Comparison of ENCODE assay signal across 11 cellular contexts in genomic region chr17:41307647-41308046, GRCh38. TPM values are rescaled to one million over a fixed set of nuclear protein-coding genes. Genes with fewer than 3 reads are reported as not detected.
A peak's percentile ranks its signal among the peaks of the same experiment; 100 is the strongest.
DNase-seq lines count a peak whose midpoint lies in the region; ATAC-seq and TF ChIP-seq lines count a peak whose summit lies in the region.
"Had no signal": no experiment of that assay in that cellular context is flagged by ENCODE, and none has a peak within 500 bp of the region (broad histone marks: within the 10 kb centered on the region; RNA-seq: fewer than 3 reads in every experiment).

No MANE protein-coding gene starts in this region.

- peak overlapping the region; percentile 99 for H3K27ac Mint-ChIP-seq in CD4-positive, CD25-positive, alpha-beta regulatory T cell
- H3K27ac Mint-ChIP-seq in naive thymus-derived CD8-positive, alpha-beta T cell: peak overlapping the region; percentile 96 to 100 (median 99)

- no peak for TF ChIP-seq CTCF in PC-9 (conservative IDR thresholded peaks at IDR 0.05)

- no peak for ATAC-seq in CD4-positive, CD25-positive, alpha-beta regulatory T cell (ENCODE audit: low read depth in 2 of 2)
- no peak for ATAC-seq in naive thymus-derived CD8-positive, alpha-beta T cell
- ATAC-seq in HG02885 (IDR thresholded peaks at IDR 0.05; ENCODE audit: poor library complexity, unreplicated experiment): no peak

- peaks cover 9% of the 10 kb centered on the region for H3K36me3 Mint-ChIP-seq in CD4-positive, CD25-positive, alpha-beta regulatory T cell
- peaks cover 0 to 3% (median 3%) of the 10 kb centered on the region in 3 donors for H3K36me3 Mint-ChIP-seq in naive thymus-derived CD8-positive, alpha-beta T cell

- no peak for DNase-seq in CD4-positive, CD25-positive, alpha-beta regulatory T cell
- DNase-seq in HK-2 (ENCODE audit: unreplicated experiment): peak; percentile 41
- DNase-seq in brain pericyte (ENCODE audit: low read depth, low spot score): peak; percentile 49
- DNase-seq in naive thymus-derived CD8-positive, alpha-beta T cell: peak in 2 of 10 donors; percentile 28 to 53
- no peak for DNase-seq in SKM-1 (lab: John Stamatoyannopoulos, UW; ENCODE audit: unreplicated experiment)
- no peak for DNase-seq in PC-9
- DNase-seq in GM19238 (ENCODE audit: insufficient read length, low spot score): no peak
- DNase-seq: NCI-H345 had no signal

- CTCF ChIA-PET in PC-9 (lab: Charles Lee): no interaction called here

- no peaks in the 10 kb centered on the region for H3K27me3 ChIP-seq in CD4-positive, CD25-positive, alpha-beta regulatory T cell (ENCODE audit: control insufficient read depth, insufficient read depth, low read length)
- H3K27me3 ChIP-seq in PC-9 (ENCODE audit: insufficient read depth, low read depth): no peaks in the 10 kb centered on the region

- peak overlapping the region; percentile 49 for H3K4me3 ChIP-seq in CD4-positive, CD25-positive, alpha-beta regulatory T cell (ENCODE audit: low read depth, low read length)
- no peak overlapping the region for H3K4me3 ChIP-seq in PC-9

- no peaks in the 10 kb centered on the region for H3K9me3 ChIP-seq in CD4-positive, CD25-positive, alpha-beta regulatory T cell (ENCODE audit: control insufficient read depth in 2 of 2, low read length in 2 of 2)
- H3K9me3 ChIP-seq in PC-9 (ENCODE audit: insufficient read depth, low read depth): no peaks in the 10 kb centered on the region

- H3K4me2 ChIP-seq in PC-9: no peak overlapping the region

- H3K4me1 Mint-ChIP-seq in CD4-positive, CD25-positive, alpha-beta regulatory T cell: peaks cover 25 to 77% (median 54%) of the 10 kb centered on the region in 4 donors
- peaks cover 48 to 70% (median 69%) of the 10 kb centered on the region in 4 donors for H3K4me1 Mint-ChIP-seq in naive thymus-derived CD8-positive, alpha-beta T cell

- H3K9me3 Mint-ChIP-seq in CD4-positive, CD25-positive, alpha-beta regulatory T cell: peaks cover 0 to 2% (median 0%) of the 10 kb centered on the region in 7 donors
- no peaks in the 10 kb centered on the region for H3K9me3 Mint-ChIP-seq in naive thymus-derived CD8-positive, alpha-beta T cell

- H3F3A ChIP-seq in PC-9 (ENCODE audit: insufficient read depth, low read depth): no peaks in the 10 kb centered on the region

- no peak overlapping the region for H2AFZ ChIP-seq in PC-9

- no peaks in the 10 kb centered on the region for H3K36me3 ChIP-seq in CD4-positive, CD25-positive, alpha-beta regulatory T cell (ENCODE audit: control insufficient read depth, insufficient read depth, low read length)
- H3K36me3 ChIP-seq in PC-9 (ENCODE audit: low read depth): no peaks in the 10 kb centered on the region

- no peaks in the 10 kb centered on the region for H4K20me1 ChIP-seq in PC-9 (ENCODE audit: insufficient read depth)

- no peaks in the 10 kb centered on the region for H3K9me2 ChIP-seq in PC-9 (ENCODE audit: insufficient read depth)

- BruUV-seq in PC-9 (replicated peaks; lab: Mats Ljungman, UMichigan): no TSS peak

- peak overlapping the region; percentile 83 for H3K27ac ChIP-seq in CD4-positive, CD25-positive, alpha-beta regulatory T cell (ENCODE audit: insufficient read depth, low read length, poor library complexity, severe bottlenecking)
- no peak overlapping the region for H3K27ac ChIP-seq in PC-9

- intact Hi-C loops in PC-9 (cut with micrococcal nuclease; ENCODE audit: unreplicated experiment): no loop called here

- peaks cover 55% of the 10 kb centered on the region for H3K4me1 ChIP-seq in CD4-positive, CD25-positive, alpha-beta regulatory T cell (ENCODE audit: control insufficient read depth, insufficient read depth, low read length, poor library complexity, severe bottlenecking)
- H3K4me1 ChIP-seq in PC-9 (replicated peaks; ENCODE audit: insufficient read depth): no peaks in the 10 kb centered on the region

- H3K27me3 Mint-ChIP-seq in CD4-positive, CD25-positive, alpha-beta regulatory T cell: no peaks in the 10 kb centered on the region
- H3K27me3 Mint-ChIP-seq in naive thymus-derived CD8-positive, alpha-beta T cell: no peaks in the 10 kb centered on the region

- H3K4me3 Mint-ChIP-seq in CD4-positive, CD25-positive, alpha-beta regulatory T cell: peak overlapping the region; percentile 82 to 88 (median 84)
- H3K4me3 Mint-ChIP-seq in naive thymus-derived CD8-positive, alpha-beta T cell: peak overlapping the region; percentile 73 to 84 (median 80)

- H3K79me2 ChIP-seq in PC-9 (ENCODE audit: low read depth): no peaks in the 10 kb centered on the region

- POLR2A ChIA-PET in naive thymus-derived CD8-positive, alpha-beta T cell (lab: Charles Lee): interaction anchor here (0.8 to 3.1 kb wide), 12 partner anchors 13 to 488 kb away, joined by 3 to 27 read pairs (median 6); partner anchors contain the start of gene EIF1
- POLR2A ChIA-PET in PC-9 (lab: Charles Lee; ENCODE audit: unreplicated experiment): no interaction called here

RNA-seq across cellular contexts. Expression of gene KRTAP16-1, which starts 1.5 kb away (rescaled TPM):
- 0.42 TPM for total RNA-seq in CD4-positive, CD25-positive, alpha-beta regulatory T cell
- polyA plus RNA-seq in CD4-positive, CD25-positive, alpha-beta regulatory T cell: under 1 TPM in 1 of 4 donors, not detected in 3; 0.17 TPM
- total RNA-seq in naive thymus-derived CD8-positive, alpha-beta T cell: under 1 TPM in 1 of 2 experiments, not detected in 1; 0.23 TPM
- under 1 TPM in 1 of 3 donors, not detected in 2; 0.12 TPM for polyA plus RNA-seq in naive thymus-derived CD8-positive, alpha-beta T cell
- total RNA-seq in PC-9 (2021): not detected in 2 replicates
- total RNA-seq: dermis microvascular lymphatic vessel endothelial cell, osteocyte had no signal

RNA-seq across cellular contexts. Expression of gene KRTAP29-1, which starts 5.0 kb away (rescaled TPM):
- total RNA-seq in CD4-positive, CD25-positive, alpha-beta regulatory T cell: not detected
- polyA plus RNA-seq in CD4-positive, CD25-positive, alpha-beta regulatory T cell: under 1 TPM in 1 of 4 donors, not detected in 3; 0.63 TPM
- total RNA-seq in naive thymus-derived CD8-positive, alpha-beta T cell: not detected
- polyA plus RNA-seq in naive thymus-derived CD8-positive, alpha-beta T cell: 1 to 10 TPM in 1 of 3 donors, not detected in 2; 1.1 TPM
- total RNA-seq in PC-9 (2021): not detected in 2 replicates
- total RNA-seq: dermis microvascular lymphatic vessel endothelial cell, osteocyte had no signal

RNA-seq across cellular contexts. Expression of gene KRTAP17-1, which starts 7.9 kb away (rescaled TPM):
- not detected for total RNA-seq in CD4-positive, CD25-positive, alpha-beta regulatory T cell
- not detected for polyA plus RNA-seq in CD4-positive, CD25-positive, alpha-beta regulatory T cell
- not detected for total RNA-seq in naive thymus-derived CD8-positive, alpha-beta T cell
- polyA plus RNA-seq in naive thymus-derived CD8-positive, alpha-beta T cell: not detected
- not detected in 2 replicates for total RNA-seq in PC-9 (2021)
- total RNA-seq: dermis microvascular lymphatic vessel endothelial cell, osteocyte had no signal

RNA-seq across cellular contexts. Expression of gene KRTAP9-7, which starts 32.1 kb away (rescaled TPM):
- total RNA-seq in CD4-positive, CD25-positive, alpha-beta regulatory T cell: not detected
- not detected for polyA plus RNA-seq in CD4-positive, CD25-positive, alpha-beta regulatory T cell
- total RNA-seq in naive thymus-derived CD8-positive, alpha-beta T cell: not detected
- polyA plus RNA-seq in naive thymus-derived CD8-positive, alpha-beta T cell: not detected
- not detected in 2 replicates for total RNA-seq in PC-9 (2021)
- total RNA-seq: dermis microvascular lymphatic vessel endothelial cell, osteocyte had no signal

RNA-seq across cellular contexts. Expression of gene KRTAP9-6, which starts 42.5 kb away (rescaled TPM):
- not detected for total RNA-seq in CD4-positive, CD25-positive, alpha-beta regulatory T cell
- not detected for polyA plus RNA-seq in CD4-positive, CD25-positive, alpha-beta regulatory T cell
- total RNA-seq in naive thymus-derived CD8-positive, alpha-beta T cell: not detected
- polyA plus RNA-seq in naive thymus-derived CD8-positive, alpha-beta T cell: not detected
- total RNA-seq in PC-9 (2021): not detected in 2 replicates
- total RNA-seq: dermis microvascular lymphatic vessel endothelial cell, osteocyte had no signal

Comparison
In these comparisons a context has a peak if more than half of its experiments do, and no peak if none do; other contexts are left out.
1. DNase-seq: peak in HK-2 (single experiment) and brain pericyte (single experiment); none in CD4-positive, CD25-positive, alpha-beta regulatory T cell (0 of 3), SKM-1 (single experiment), PC-9 (0 of 2) and GM19238 (single experiment).